Comparison of ENCODE assay signal across 18 cellular contexts in the genomic region with DNA sequence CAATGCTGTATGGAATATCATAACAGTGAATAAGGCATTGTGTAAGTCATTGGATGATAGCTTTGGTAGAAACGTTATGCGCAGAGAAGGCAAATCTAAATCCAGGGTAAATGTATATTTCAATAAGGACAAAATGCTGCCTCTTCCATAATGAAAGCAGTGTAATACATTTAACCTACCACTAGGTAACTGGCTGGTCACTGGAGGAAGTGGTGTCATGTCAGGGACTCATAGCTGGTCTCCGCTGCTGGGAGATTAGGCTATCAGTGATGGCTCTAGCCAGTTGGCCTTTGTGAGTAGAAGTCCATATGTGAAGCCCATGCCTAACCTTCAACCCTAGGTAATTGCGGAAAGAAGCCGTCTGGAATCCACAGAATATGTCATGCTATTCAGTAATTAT.
DNase-seq lines count a peak whose midpoint lies in the region; ATAC-seq and TF ChIP-seq lines count a peak whose summit lies in the region.
"Had no signal": no experiment of that assay in that cellular context is flagged by ENCODE, and none has a peak within 500 bp of the region (broad histone marks: within the 10 kb centered on the region; RNA-seq: fewer than 3 reads in every experiment).

No MANE protein-coding gene starts in this region.

- H3K4me3 Mint-ChIP-seq in activated CD4-positive, alpha-beta T cell treated with anti-CD3 and anti-CD28 coated beads for 36 hours: no peak overlapping the region
- no peak overlapping the region for H3K4me3 Mint-ChIP-seq in activated T-helper 17 cell treated with anti-CD3 and anti-CD28 coated beads, Interleukin-2, amount 50 U/mL, for 72 hours
- H3K4me3 Mint-ChIP-seq: activated CD4-positive, alpha-beta T cell treated with anti-CD3 and anti-CD28 coated beads, Interleukin-2, amount 10 ng/mL, durations not matched to agents 7 days and 5 days; activated naive CD8-positive, alpha-beta T cell treated with anti-CD3 and anti-CD28 coated beads, Interleukin-2, amount 10 ng/mL, durations not matched to agents 7 days and 5 days; CD8-positive, alpha-beta memory T cell; natural killer cell treated with Interleukin-12 subunit alpha and Interleukin-12 subunit beta and Interleukin-15 and Interleukin-18, amount 100 ng/mL, for 72 hours; stimulated activated naive CD8-positive, alpha-beta T cell treated with anti-CD3 and anti-CD28 coated beads, Interleukin-15, Interleukin-2, amounts not matched to agents 100 ng/mL and 50 ng/mL, for 24 hours had no signal

- no TSS peak for BruUV-seq in A673 (replicated peaks; lab: Mats Ljungman, UMichigan)

- H3K27ac ChIP-seq in A673 (ENCODE audit: low read depth, low read length, poor library complexity, severe bottlenecking) (no peak overlapping the region), brain microvascular endothelial cell (no peak overlapping the region), colonic mucosa (no peak overlapping the region)

- no peaks in the 10 kb centered on the region for H3K9me3 ChIP-seq in A673 (ENCODE audit: low read depth, low read length, poor library complexity, severe bottlenecking)
- H3K9me3 ChIP-seq in colonic mucosa: no peaks in the 10 kb centered on the region

- no peak for DNase-seq in A673 (ENCODE audit: low spot score)
- no peak for DNase-seq in brain microvascular endothelial cell
- no peak for DNase-seq in colonic mucosa
- DNase-seq in NCI-H187 treated with DMSO at 0.1 percent for 48 hours (lab: John Stamatoyannopoulos, UW): no peak
- no peak for DNase-seq in activated CD4-positive, alpha-beta T cell treated with anti-CD3 and anti-CD28 coated beads for 36 hours
- DNase-seq: activated CD4-positive, alpha-beta T cell treated with anti-CD3 and anti-CD28 coated beads, Interleukin-2, amount 10 ng/mL, durations not matched to agents 7 days and 5 days; activated naive CD8-positive, alpha-beta T cell treated with anti-CD3 and anti-CD28 coated beads, Interleukin-2, amount 10 ng/mL, durations not matched to agents 7 days and 5 days; activated T-cell treated with anti-CD3 and anti-CD28 coated beads, Interleukin-2, amount 50 U/mL, for 1 hour; CD8-positive, alpha-beta memory T cell; effector CD8-positive, alpha-beta T cell; IMR-90; left ventricle myocardium superior; Right ventricle myocardium superior had no signal

- H3K4me1 ChIP-seq in A673 (ENCODE audit: insufficient read depth, low read length, poor library complexity, severe bottlenecking): no peaks in the 10 kb centered on the region
- H3K4me1 ChIP-seq in colonic mucosa: no peaks in the 10 kb centered on the region

- H3K4me3 ChIP-seq in A673 (ENCODE audit: low read depth, low read length, poor library complexity, severe bottlenecking): no peak overlapping the region
- no peak overlapping the region for H3K4me3 ChIP-seq in brain microvascular endothelial cell (ENCODE audit: low read depth, low read length)
- no peak overlapping the region for H3K4me3 ChIP-seq in colonic mucosa

- H3K27me3 ChIP-seq in A673 (replicated peaks; ENCODE audit: insufficient read depth, low read depth, low read length, poor library complexity): no peaks in the 10 kb centered on the region
- no peaks in the 10 kb centered on the region for H3K27me3 ChIP-seq in brain microvascular endothelial cell (replicated peaks)
- H3K27me3 ChIP-seq in colonic mucosa: no peaks in the 10 kb centered on the region

- no peak overlapping the region for H3K27ac Mint-ChIP-seq in activated CD4-positive, alpha-beta T cell treated with anti-CD3 and anti-CD28 coated beads for 36 hours
- H3K27ac Mint-ChIP-seq in activated T-helper 17 cell treated with anti-CD3 and anti-CD28 coated beads, Interleukin-2, amount 50 U/mL, for 72 hours: no peak overlapping the region
- H3K27ac Mint-ChIP-seq: activated CD4-positive, alpha-beta T cell treated with anti-CD3 and anti-CD28 coated beads, Interleukin-2, amount 10 ng/mL, durations not matched to agents 7 days and 5 days; activated naive CD8-positive, alpha-beta T cell treated with anti-CD3 and anti-CD28 coated beads, Interleukin-2, amount 10 ng/mL, durations not matched to agents 7 days and 5 days; CD8-positive, alpha-beta memory T cell; natural killer cell treated with Interleukin-12 subunit alpha and Interleukin-12 subunit beta and Interleukin-15 and Interleukin-18, amount 100 ng/mL, for 72 hours; stimulated activated naive CD8-positive, alpha-beta T cell treated with anti-CD3 and anti-CD28 coated beads, Interleukin-15, Interleukin-2, amounts not matched to agents 100 ng/mL and 50 ng/mL, for 24 hours had no signal

- H3K9ac ChIP-seq in colonic mucosa (ENCODE audit: low read depth in 2 of 2, low read length in 2 of 2): no peak overlapping the region

- H3K9me3 Mint-ChIP-seq in activated CD4-positive, alpha-beta T cell treated with anti-CD3 and anti-CD28 coated beads for 36 hours (ENCODE audit: low read depth): no peaks in the 10 kb centered on the region
- H3K9me3 Mint-ChIP-seq in activated T-helper 17 cell treated with anti-CD3 and anti-CD28 coated beads, Interleukin-2, amount 50 U/mL, for 72 hours: no peaks in the 10 kb centered on the region
- H3K9me3 Mint-ChIP-seq: activated CD4-positive, alpha-beta T cell treated with anti-CD3 and anti-CD28 coated beads, Interleukin-2, amount 10 ng/mL, durations not matched to agents 7 days and 5 days; activated naive CD8-positive, alpha-beta T cell treated with anti-CD3 and anti-CD28 coated beads, Interleukin-2, amount 10 ng/mL, durations not matched to agents 7 days and 5 days; natural killer cell treated with Interleukin-12 subunit alpha and Interleukin-12 subunit beta and Interleukin-15 and Interleukin-18, amount 100 ng/mL, for 72 hours; stimulated activated naive CD8-positive, alpha-beta T cell treated with anti-CD3 and anti-CD28 coated beads, Interleukin-15, Interleukin-2, amounts not matched to agents 100 ng/mL and 50 ng/mL, for 24 hours had no signal

- no peaks in the 10 kb centered on the region for H3K27me3 Mint-ChIP-seq in activated CD4-positive, alpha-beta T cell treated with anti-CD3 and anti-CD28 coated beads for 36 hours
- H3K27me3 Mint-ChIP-seq in activated T-helper 17 cell treated with anti-CD3 and anti-CD28 coated beads, Interleukin-2, amount 50 U/mL, for 72 hours: no peaks in the 10 kb centered on the region
- H3K27me3 Mint-ChIP-seq: activated CD4-positive, alpha-beta T cell treated with anti-CD3 and anti-CD28 coated beads, Interleukin-2, amount 10 ng/mL, durations not matched to agents 7 days and 5 days; activated naive CD8-positive, alpha-beta T cell treated with anti-CD3 and anti-CD28 coated beads, Interleukin-2, amount 10 ng/mL, durations not matched to agents 7 days and 5 days; CD8-positive, alpha-beta memory T cell; natural killer cell treated with Interleukin-12 subunit alpha and Interleukin-12 subunit beta and Interleukin-15 and Interleukin-18, amount 100 ng/mL, for 72 hours; stimulated activated naive CD8-positive, alpha-beta T cell treated with anti-CD3 and anti-CD28 coated beads, Interleukin-15, Interleukin-2, amounts not matched to agents 100 ng/mL and 50 ng/mL, for 24 hours had no signal

- CTCF ChIA-PET in A673 (lab: Charles Lee): no interaction called here
- CTCF ChIA-PET in activated CD4-positive, alpha-beta T cell treated with anti-CD3 and anti-CD28 coated beads for 36 hours (lab: Charles Lee): no interaction called here

- intact Hi-C loops in A673 (cut with micrococcal nuclease; ENCODE audit: unreplicated experiment): no loop called here
- intact Hi-C loops in colonic mucosa (cut with DNase I): no loop called here
- intact Hi-C loops in activated CD4-positive, alpha-beta T cell treated with anti-CD3 and anti-CD28 coated beads for 36 hours (cut with DNase I, micrococcal nuclease): no loop called here

- no peaks in the 10 kb centered on the region for H3K4me1 Mint-ChIP-seq in activated CD4-positive, alpha-beta T cell treated with anti-CD3 and anti-CD28 coated beads for 36 hours
- no peaks in the 10 kb centered on the region for H3K4me1 Mint-ChIP-seq in activated T-helper 17 cell treated with anti-CD3 and anti-CD28 coated beads, Interleukin-2, amount 50 U/mL, for 72 hours
- H3K4me1 Mint-ChIP-seq: activated CD4-positive, alpha-beta T cell treated with anti-CD3 and anti-CD28 coated beads, Interleukin-2, amount 10 ng/mL, durations not matched to agents 7 days and 5 days; activated naive CD8-positive, alpha-beta T cell treated with anti-CD3 and anti-CD28 coated beads, Interleukin-2, amount 10 ng/mL, durations not matched to agents 7 days and 5 days; CD8-positive, alpha-beta memory T cell had no signal

- H3K36me3 Mint-ChIP-seq in activated CD4-positive, alpha-beta T cell treated with anti-CD3 and anti-CD28 coated beads for 36 hours (ENCODE audit: low read depth): no peaks in the 10 kb centered on the region
- H3K36me3 Mint-ChIP-seq in activated T-helper 17 cell treated with anti-CD3 and anti-CD28 coated beads, Interleukin-2, amount 50 U/mL, for 72 hours (ENCODE audit: low read depth): no peaks in the 10 kb centered on the region
- H3K36me3 Mint-ChIP-seq: activated naive CD8-positive, alpha-beta T cell treated with anti-CD3 and anti-CD28 coated beads, Interleukin-2, amount 10 ng/mL, durations not matched to agents 7 days and 5 days; CD8-positive, alpha-beta memory T cell; natural killer cell treated with Interleukin-12 subunit alpha and Interleukin-12 subunit beta and Interleukin-15 and Interleukin-18, amount 100 ng/mL, for 72 hours had no signal

- peak; percentile 57 for ATAC-seq in GM18861 (IDR thresholded peaks at IDR 0.05; ENCODE audit: unreplicated experiment)
- ATAC-seq in HG03432 (IDR thresholded peaks at IDR 0.05; ENCODE audit: unreplicated experiment): peak; percentile 51
- ATAC-seq in activated CD4-positive, alpha-beta T cell treated with anti-CD3 and anti-CD28 coated beads for 36 hours: no peak
- no peak for ATAC-seq in activated T-helper 17 cell treated with anti-CD3 and anti-CD28 coated beads, Interleukin-2, amount 50 U/mL, for 72 hours (replicated peaks)
- ATAC-seq: left ventricle myocardium superior; natural killer cell treated with Interleukin-12 subunit alpha and Interleukin-12 subunit beta and Interleukin-15 and Interleukin-18, amount 100 ng/mL, for 72 hours had no signal

- peak; percentile 13; the same call in 1 of the 2 replicates for TF ChIP-seq CTCF in A673 (conservative IDR thresholded peaks at IDR 0.05; ENCODE audit: low read depth, low read length)
- peak; percentile 36 for TF ChIP-seq CTCF in brain microvascular endothelial cell (IDR thresholded peaks at IDR 0.05; ENCODE audit: low read depth, low read length, missing control alignments)
- no peak for TF ChIP-seq CTCF in colonic mucosa (IDR thresholded peaks at IDR 0.05)

- no peaks in the 10 kb centered on the region for H3K36me3 ChIP-seq in A673 (ENCODE audit: insufficient read depth, low read length, poor library complexity, severe bottlenecking)
- no peaks in the 10 kb centered on the region for H3K36me3 ChIP-seq in brain microvascular endothelial cell (replicated peaks)
- no peaks in the 10 kb centered on the region for H3K36me3 ChIP-seq in colonic mucosa

- in situ Hi-C loops in brain microvascular endothelial cell (cut with HindIII; ENCODE audit: low pct_ligation_motif_present, low sequenced_read_pairs): no loop called here

- POLR2A ChIA-PET in A673 (lab: Charles Lee; ENCODE audit: low non-redundant PET): no interaction called here
- POLR2A ChIA-PET in activated CD4-positive, alpha-beta T cell treated with anti-CD3 and anti-CD28 coated beads for 36 hours (lab: Charles Lee): no interaction called here

Comparison
In these comparisons a context has a peak if more than half of its experiments do, and no peak if none do; other contexts are left out.
1. ATAC-seq: peak in GM18861 (single experiment) and HG03432 (single experiment); none in activated CD4-positive, alpha-beta T cell treated with anti-CD3 and anti-CD28 coated beads for 36 hours (single experiment) and activated T-helper 17 cell treated with anti-CD3 and anti-CD28 coated beads, Interleukin-2, amount 50 U/mL, for 72 hours (single experiment).